Comparison of ENCODE assay signal across 27 cellular contexts in genomic region chrX:71612256-71612655, GRCh38. TPM values are rescaled to one million over a fixed set of nuclear protein-coding genes. Genes with fewer than 3 reads are reported as not detected.
"Had no signal": no experiment of that assay in that cellular context is flagged by ENCODE, and none has a peak within 500 bp of the region (broad histone marks: within the 10 kb centered on the region; RNA-seq: fewer than 3 reads in every experiment).

No MANE protein-coding gene starts in this region.

- H3K4me1 Mint-ChIP-seq: WTC11 had no signal

- H3K27ac Mint-ChIP-seq: activated CD4-positive, alpha-beta memory T cell treated with anti-CD3 and anti-CD28 coated beads for 36 hours; activated CD4-positive, alpha-beta T cell treated with anti-CD3 and anti-CD28 coated beads, Interleukin-2, amount 10 ng/mL, durations not matched to agents 7 days and 5 days; T-helper 1 cell treated with Interleukin-12 subunit alpha and Interleukin-12 subunit beta and Interleukin-4 antibody, amounts not matched to agents 30 μg/mL and 1 μg/mL, for 36 hours; WTC11 had no signal

- H3K4me1 ChIP-seq: ascending aorta, body of pancreas, Peyer's patch, SJSA1 had no signal

- H3K27me3 ChIP-seq: ascending aorta, body of pancreas, Peyer's patch, SJSA1 had no signal

- H3K27ac ChIP-seq: ascending aorta, body of pancreas, Peyer's patch, SJSA1 had no signal

- H3K27me3 Mint-ChIP-seq: activated CD4-positive, alpha-beta memory T cell treated with anti-CD3 and anti-CD28 coated beads for 36 hours; activated CD4-positive, alpha-beta T cell treated with anti-CD3 and anti-CD28 coated beads, Interleukin-2, amount 10 ng/mL, durations not matched to agents 7 days and 5 days; activated naive CD8-positive, alpha-beta T cell treated with anti-CD3 and anti-CD28 coated beads, Interleukin-2, amount 50 U/mL, for 24 hours had no signal

- DNase-seq: activated CD4-positive, alpha-beta memory T cell treated with anti-CD3 and anti-CD28 coated beads for 36 hours; activated CD4-positive, alpha-beta T cell treated with anti-CD3 and anti-CD28 coated beads, Interleukin-2, amount 10 ng/mL, durations not matched to agents 7 days and 5 days; activated CD4-positive, CD25-positive, alpha-beta regulatory T cell treated with anti-CD3 and anti-CD28 coated beads, Interleukin-2, amount 50 U/mL, for 72 hours; activated naive CD4-positive, alpha-beta T cell treated with anti-CD3 and anti-CD28 coated beads, Interleukin-2, amount 50 U/mL, for 16 hours; activated naive CD8-positive, alpha-beta T cell treated with anti-CD3 and anti-CD28 coated beads, Interleukin-2, amount 50 U/mL, for 24 hours; amniotic stem cell; body of pancreas; central memory CD4-positive, alpha-beta T cell; Karpas-422; MM.1S; NCI-H1105; NCI-H1436; NCI-H1694 treated with DMSO at 0.1 percent for 48 hours; NCI-H2029 treated with DMSO at 0.1 percent for 48 hours; NCI-H345; NCI-H510A; NCI-H69; SHP77; SW 1271 had no signal

- H3K4me3 ChIP-seq: ascending aorta, body of pancreas, K562, Peyer's patch, SJSA1 had no signal

- FAIRE-seq: bronchial epithelial cell, K562 had no signal

- H3K9me3 ChIP-seq: ascending aorta, body of pancreas, Peyer's patch, SJSA1 had no signal

- H3K4me3 Mint-ChIP-seq: activated CD4-positive, alpha-beta memory T cell treated with anti-CD3 and anti-CD28 coated beads for 36 hours; activated CD4-positive, alpha-beta T cell treated with anti-CD3 and anti-CD28 coated beads, Interleukin-2, amount 10 ng/mL, durations not matched to agents 7 days and 5 days; activated naive CD8-positive, alpha-beta T cell treated with anti-CD3 and anti-CD28 coated beads, Interleukin-2, amount 50 U/mL, for 24 hours; T-helper 1 cell treated with Interleukin-12 subunit alpha and Interleukin-12 subunit beta and Interleukin-4 antibody, amounts not matched to agents 30 μg/mL and 1 μg/mL, for 36 hours; WTC11 had no signal

- ATAC-seq: activated naive CD8-positive, alpha-beta T cell treated with anti-CD3 and anti-CD28 coated beads, Interleukin-2, amount 50 U/mL, for 24 hours; body of pancreas; K562; SK-N-SH treated with all-trans-retinoic acid at 6 μM for 48 hours; WTC11 had no signal

- H3K9me3 Mint-ChIP-seq: activated CD4-positive, alpha-beta memory T cell treated with anti-CD3 and anti-CD28 coated beads for 36 hours; activated CD4-positive, alpha-beta T cell treated with anti-CD3 and anti-CD28 coated beads, Interleukin-2, amount 10 ng/mL, durations not matched to agents 7 days and 5 days; activated naive CD8-positive, alpha-beta T cell treated with anti-CD3 and anti-CD28 coated beads, Interleukin-2, amount 50 U/mL, for 24 hours; T-helper 1 cell treated with Interleukin-12 subunit alpha and Interleukin-12 subunit beta and Interleukin-4 antibody, amounts not matched to agents 30 μg/mL and 1 μg/mL, for 36 hours; WTC11 had no signal

RNA-seq across cellular contexts. Expression of gene CXCR3, which starts 6.1 kb away (rescaled TPM):
- total RNA-seq: ascending aorta, bronchial epithelial cell, K562, SJSA1 had no signal
- polyA plus RNA-seq: K562 had no signal
